12 cellular contexts compared by ENCODE assay signal in genomic region chr7:40199076-40199802, GRCh38.
DNase-seq lines count a peak whose midpoint lies in the region; ATAC-seq and TF ChIP-seq lines count a peak whose summit lies in the region.
"Had no signal": no experiment of that assay in that cellular context is flagged by ENCODE, and none has a peak within 500 bp of the region (broad histone marks: within the 10 kb centered on the region; RNA-seq: fewer than 3 reads in every experiment).

No MANE protein-coding gene starts in this region.

- no peaks in the 10 kb centered on the region for H3K79me1 ChIP-seq in neuronal stem cell (ENCODE audit: low read depth, low read length)

- no peak overlapping the region for H3K4ac ChIP-seq in neuronal stem cell (ENCODE audit: low read length)

- H2BK15ac ChIP-seq in neuronal stem cell (ENCODE audit: low read length), result no peak overlapping the region

- WGBS in endodermal cell (ENCODE audit: insufficient coverage in 1 of 2, insufficient read length in 1 of 2), 2 experiments, result no CpG with 5 or more reads among the region's 2 CpGs
- no CpG with 5 or more reads among the region's 2 CpGs for WGBS in neuronal stem cell (ENCODE audit: extremely low coverage in 2 of 2, insufficient read length in 2 of 2, insufficient replicate concordance in 1 of 2), 2 donors

- H2BK5ac ChIP-seq in neuronal stem cell (ENCODE audit: low read length), result no peak overlapping the region

- no peaks in the 10 kb centered on the region for H3K27me3 Mint-ChIP-seq in endodermal cell (ENCODE audit: insufficient read depth)
- no peaks in the 10 kb centered on the region for H3K27me3 Mint-ChIP-seq in osteocyte (ENCODE audit: unreplicated experiment)
- no peaks in the 10 kb centered on the region for H3K27me3 Mint-ChIP-seq in activated naive CD4-positive, alpha-beta T cell treated with anti-CD3 and anti-CD28 coated beads, Interleukin-2, amount 10 ng/mL, durations not matched to agents 7 days and 5 days

- no peak overlapping the region for H2AK5ac ChIP-seq in neuronal stem cell (ENCODE audit: low read depth, low read length)

- H2AFZ ChIP-seq in neuronal stem cell (ENCODE audit: low read length), result no peak overlapping the region

- no peak overlapping the region for H2BK120ac ChIP-seq in neuronal stem cell (ENCODE audit: low read depth, low read length)

- ATAC-seq in HG03378 (IDR thresholded peaks at IDR 0.05; ENCODE audit: unreplicated experiment), result no peak
- ATAC-seq in GM18909 (IDR thresholded peaks at IDR 0.05; ENCODE audit: poor library complexity, unreplicated experiment), result no peak

- H3K4me1 Mint-ChIP-seq in endodermal cell, result no peaks in the 10 kb centered on the region
- peaks cover 60% of the 10 kb centered on the region for H3K4me1 Mint-ChIP-seq in osteocyte (ENCODE audit: unreplicated experiment)
- H3K4me1 Mint-ChIP-seq in activated naive CD4-positive, alpha-beta T cell treated with anti-CD3 and anti-CD28 coated beads, Interleukin-2, amount 10 ng/mL, durations not matched to agents 7 days and 5 days, result no peaks in the 10 kb centered on the region
- H3K4me1 Mint-ChIP-seq: activated CD4-positive, alpha-beta T cell treated with anti-CD3 and anti-CD28 coated beads, Interleukin-2, amount 10 ng/mL, durations not matched to agents 24 days and 14 days had no signal

- TF ChIP-seq CTCF in GM10248 (IDR thresholded peaks at IDR 0.05; ENCODE audit: control extremely low read depth, extremely low read depth, low read depth, missing control alignments), result peak; percentile 23
- peak; percentile 61 for TF ChIP-seq CTCF in endodermal cell (conservative IDR thresholded peaks at IDR 0.05)
- TF ChIP-seq CTCF in osteocyte (IDR thresholded peaks at IDR 0.05), result peak; percentile 74

- CTCF ChIA-PET in GM10248 (lab: Yijun Ruan, JAX), result no interaction called here
- CTCF ChIA-PET in activated naive CD4-positive, alpha-beta T cell treated with anti-CD3 and anti-CD28 coated beads, Interleukin-2, amount 10 ng/mL, durations not matched to agents 7 days and 5 days (lab: Charles Lee), result interaction anchor here (0.8 kb wide), 1 partner anchor 677 kb away, joined by 4 read pairs; no protein-coding TSS in a partner anchor

- H4K91ac ChIP-seq in neuronal stem cell (ENCODE audit: low read depth, low read length, poor library complexity), result no peak overlapping the region

- H3K36me3 ChIP-seq in endodermal cell (ENCODE audit: control insufficient read depth, insufficient read depth, low read length) (no peaks in the 10 kb centered on the region), neuronal stem cell (replicated peaks in 1 of 2; ENCODE audit: control insufficient read depth in 2 of 2, insufficient read depth in 2 of 2, low read length in 2 of 2) (no peaks in the 10 kb centered on the region)
- H3K36me3 ChIP-seq: MG63 had no signal

- no peak overlapping the region for H3K23ac ChIP-seq in neuronal stem cell (ENCODE audit: low read depth, low read length, poor library complexity)

- no peak overlapping the region for H3K4me2 ChIP-seq in neuronal stem cell (ENCODE audit: insufficient read depth, low read length, poor library complexity, severe bottlenecking)

- H3K9me3 ChIP-seq in endodermal cell (ENCODE audit: control insufficient read depth, low read length), result no peaks in the 10 kb centered on the region
- no peaks in the 10 kb centered on the region for H3K9me3 ChIP-seq in neuronal stem cell (replicated peaks in 1 of 2; ENCODE audit: control insufficient read depth in 2 of 2, insufficient read depth in 1 of 2, low read depth in 1 of 2, low read length in 2 of 2)
- H3K9me3 ChIP-seq: MG63 had no signal

- no peaks in the 10 kb centered on the region for H3K36me3 Mint-ChIP-seq in endodermal cell (ENCODE audit: low read depth)
- no peaks in the 10 kb centered on the region for H3K36me3 Mint-ChIP-seq in osteocyte (ENCODE audit: unreplicated experiment)
- no peaks in the 10 kb centered on the region for H3K36me3 Mint-ChIP-seq in activated naive CD4-positive, alpha-beta T cell treated with anti-CD3 and anti-CD28 coated beads, Interleukin-2, amount 10 ng/mL, durations not matched to agents 7 days and 5 days

- DNase-seq in GM10248 (ENCODE audit: extremely low spot score) (no peak), NCI-H460 (ENCODE audit: extremely low read depth, low read depth) (peak; percentile 4), endodermal cell (no peak), osteocyte (ENCODE audit: extremely low spot score, unreplicated experiment) (peak; percentile 68), neuronal stem cell (ENCODE audit: low spot score) (no peak)
- no peak for DNase-seq in activated naive CD4-positive, alpha-beta T cell treated with anti-CD3 and anti-CD28 coated beads, Interleukin-2, amount 10 ng/mL, durations not matched to agents 7 days and 5 days
- DNase-seq: activated CD4-positive, alpha-beta T cell treated with anti-CD3 and anti-CD28 coated beads, Interleukin-2, amount 10 ng/mL, durations not matched to agents 24 days and 14 days; MG63; small intestine had no signal

- POLR2A ChIA-PET in GM10248 (lab: Yijun Ruan, JAX), result no interaction called here

- H3K4me3 Mint-ChIP-seq in endodermal cell (no peak overlapping the region), osteocyte (ENCODE audit: unreplicated experiment) (no peak overlapping the region)
- no peak overlapping the region for H3K4me3 Mint-ChIP-seq in activated naive CD4-positive, alpha-beta T cell treated with anti-CD3 and anti-CD28 coated beads, Interleukin-2, amount 10 ng/mL, durations not matched to agents 7 days and 5 days
- H3K4me3 Mint-ChIP-seq: activated CD4-positive, alpha-beta T cell treated with anti-CD3 and anti-CD28 coated beads, Interleukin-2, amount 10 ng/mL, durations not matched to agents 24 days and 14 days had no signal

- no peak overlapping the region for H3K14ac ChIP-seq in neuronal stem cell (ENCODE audit: low read length)

- no peak overlapping the region for H3K18ac ChIP-seq in neuronal stem cell (ENCODE audit: low read length)

- H3K27ac ChIP-seq in endodermal cell (ENCODE audit: low read depth, low read length) (no peak overlapping the region), neuronal stem cell (replicated peaks; ENCODE audit: low read length) (no peak overlapping the region)
- H3K27ac ChIP-seq: epithelial cell of prostate had no signal

- no peak overlapping the region for H3K4me3 ChIP-seq in endodermal cell (ENCODE audit: low read length)
- no peak overlapping the region for H3K4me3 ChIP-seq in neuronal stem cell (ENCODE audit: low read length in 2 of 2)
- H3K4me3 ChIP-seq: MG63 had no signal

- H2BK12ac ChIP-seq in neuronal stem cell (ENCODE audit: low read length), result no peak overlapping the region

- H3K9me3 Mint-ChIP-seq in endodermal cell (no peaks in the 10 kb centered on the region), osteocyte (ENCODE audit: unreplicated experiment) (no peaks in the 10 kb centered on the region)
- H3K9me3 Mint-ChIP-seq in activated naive CD4-positive, alpha-beta T cell treated with anti-CD3 and anti-CD28 coated beads, Interleukin-2, amount 10 ng/mL, durations not matched to agents 7 days and 5 days, result no peaks in the 10 kb centered on the region
- H3K9me3 Mint-ChIP-seq: activated CD4-positive, alpha-beta T cell treated with anti-CD3 and anti-CD28 coated beads, Interleukin-2, amount 10 ng/mL, durations not matched to agents 24 days and 14 days had no signal

- H3K27ac Mint-ChIP-seq in endodermal cell (no peak overlapping the region), osteocyte (ENCODE audit: unreplicated experiment) (peak overlapping the region; percentile 98)
- H3K27ac Mint-ChIP-seq in activated naive CD4-positive, alpha-beta T cell treated with anti-CD3 and anti-CD28 coated beads, Interleukin-2, amount 10 ng/mL, durations not matched to agents 7 days and 5 days, result no peak overlapping the region
- H3K27ac Mint-ChIP-seq: activated CD4-positive, alpha-beta T cell treated with anti-CD3 and anti-CD28 coated beads, Interleukin-2, amount 10 ng/mL, durations not matched to agents 24 days and 14 days had no signal

- no peaks in the 10 kb centered on the region for H3K4me1 ChIP-seq in endodermal cell (ENCODE audit: control insufficient read depth, insufficient read depth, low read length)
- no peaks in the 10 kb centered on the region for H3K4me1 ChIP-seq in neuronal stem cell (ENCODE audit: control insufficient read depth in 2 of 2, insufficient read depth in 1 of 2, low read depth in 1 of 2, low read length in 2 of 2)

- no peak overlapping the region for H4K8ac ChIP-seq in neuronal stem cell (ENCODE audit: low read depth, low read length)

- H3K9ac ChIP-seq in endodermal cell (ENCODE audit: extremely low read depth, low read length, poor library complexity, severe bottlenecking), result no peak overlapping the region
- H3K9ac ChIP-seq in neuronal stem cell (ENCODE audit: low read depth, low read length, poor library complexity), result no peak overlapping the region

- H3K27me3 ChIP-seq in endodermal cell (ENCODE audit: control insufficient read depth, insufficient read depth, low read length, poor library complexity, severe bottlenecking) (no peaks in the 10 kb centered on the region), neuronal stem cell (ENCODE audit: control insufficient read depth in 3 of 3, insufficient read depth in 3 of 3, low read depth in 1 of 3, low read length in 3 of 3) (no peaks in the 10 kb centered on the region)
- H3K27me3 ChIP-seq: MG63 had no signal

Comparison
In these comparisons a context has a peak if more than half of its experiments do, and no peak if none do; other contexts are left out.
1. DNase-seq: peak in NCI-H460 (single experiment) and osteocyte (single experiment); none in GM10248 (single experiment), endodermal cell (single experiment), neuronal stem cell (single experiment) and activated naive CD4-positive, alpha-beta T cell treated with anti-CD3 and anti-CD28 coated beads, Interleukin-2, amount 10 ng/mL, durations not matched to agents 7 days and 5 days (single experiment).
2. CTCF ChIP-seq: peak in every context shown above with its lines; median percentile 74 in osteocyte; 61 in endodermal cell; 23 in GM10248.